In the genomic region with DNA sequence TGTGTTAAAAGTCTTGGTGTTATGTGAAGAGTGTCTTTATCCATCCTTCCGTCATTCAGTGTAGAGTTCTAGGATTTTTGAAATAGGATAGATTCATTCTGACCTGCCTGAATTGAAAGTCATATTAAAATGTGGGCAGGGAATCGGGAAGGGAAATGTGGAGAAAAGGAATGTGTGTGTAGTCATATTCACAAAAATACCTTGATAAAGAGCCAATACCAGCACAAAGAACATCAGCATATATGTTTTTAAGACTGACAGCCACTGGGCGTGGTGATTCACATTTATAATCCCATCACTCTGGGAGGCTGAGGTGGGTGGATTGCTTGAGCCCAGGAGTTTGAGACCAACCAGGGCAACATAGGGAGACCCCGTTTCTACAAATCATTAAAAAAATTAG, we compare ENCODE assay signal across 23 cellular contexts.
A peak's percentile ranks its signal among the peaks of the same experiment; 100 is the strongest.
DNase-seq lines count a peak whose midpoint lies in the region; ATAC-seq and TF ChIP-seq lines count a peak whose summit lies in the region.
"Had no signal": no experiment of that assay in that cellular context is flagged by ENCODE, and none has a peak within 500 bp of the region (broad histone marks: within the 10 kb centered on the region; RNA-seq: fewer than 3 reads in every experiment).

No MANE protein-coding gene starts in this region.

- ATAC-seq in HG03280 (IDR thresholded peaks at IDR 0.05; ENCODE audit: unreplicated experiment) = no peak
- no peak for ATAC-seq in stimulated activated effector memory CD8-positive, alpha-beta T cell treated with anti-CD3 and anti-CD28 coated beads, Interleukin-12 subunit alpha, Interleukin-12 subunit beta, amount 100 ng/mL, for 72 hours
- no peak for ATAC-seq in HG03039 (IDR thresholded peaks at IDR 0.05; ENCODE audit: unreplicated experiment)
- ATAC-seq: body of pancreas had no signal

- H3K4me3 ChIP-seq in cardiac fibroblast (replicated peaks in 1 of 2; ENCODE audit: low read depth in 2 of 2, low read length in 2 of 2) (no peak overlapping the region), osteoblast (ENCODE audit: insufficient read depth, low read length) (peak overlapping the region; percentile 36), coronary artery (no peak overlapping the region)
- H3K4me3 ChIP-seq: body of pancreas, dorsolateral prefrontal cortex, esophagus muscularis mucosa, GM12878 had no signal

- H3K4me1 ChIP-seq in osteoblast (ENCODE audit: insufficient read depth, low read length) = peaks cover 38% of the 10 kb centered on the region
- H3K4me1 ChIP-seq: body of pancreas had no signal

- H3K36me3 Mint-ChIP-seq in stimulated activated effector memory CD8-positive, alpha-beta T cell treated with anti-CD3 and anti-CD28 coated beads, Interleukin-12 subunit alpha, Interleukin-12 subunit beta, amount 100 ng/mL, for 72 hours = no peaks in the 10 kb centered on the region

- no peaks in the 10 kb centered on the region for H3K27me3 ChIP-seq in osteoblast (ENCODE audit: insufficient read depth, low read length)
- H3K27me3 ChIP-seq: body of pancreas, dorsolateral prefrontal cortex, esophagus muscularis mucosa had no signal

- H4K20me1 ChIP-seq in osteoblast (ENCODE audit: insufficient read depth, low read length) = no peaks in the 10 kb centered on the region

- no peaks in the 10 kb centered on the region for H3K36me3 ChIP-seq in osteoblast (ENCODE audit: insufficient read depth, low read length)
- H3K36me3 ChIP-seq: esophagus muscularis mucosa had no signal

- TF ChIP-seq CTCF in cardiac fibroblast (IDR thresholded peaks at IDR 0.05; ENCODE audit: low read depth, low read length) = no peak
- TF ChIP-seq CTCF in osteoblast (IDR thresholded peaks at IDR 0.05; ENCODE audit: extremely low read depth, low read depth, low read length) = no peak
- TF ChIP-seq CTCF in coronary artery (IDR thresholded peaks at IDR 0.05) = no peak

- no peak overlapping the region for H3K27ac Mint-ChIP-seq in stimulated activated effector memory CD8-positive, alpha-beta T cell treated with anti-CD3 and anti-CD28 coated beads, Interleukin-12 subunit alpha, Interleukin-12 subunit beta, amount 100 ng/mL, for 72 hours
- H3K27ac Mint-ChIP-seq: activated CD8-positive, alpha-beta T cell treated with anti-CD3 and anti-CD28 coated beads for 36 hours; activated naive CD4-positive, alpha-beta T cell treated with anti-CD3 and anti-CD28 coated beads, Interleukin-2, amount 10 ng/mL, durations not matched to agents 7 days and 5 days; activated T-cell treated with anti-CD3 and anti-CD28 coated beads, Interleukin-2, amount 50 U/mL, for 24 hours; nephron progenitor cell; progenitor cell of endocrine pancreas; T-helper 1 cell treated with Interleukin-12 subunit alpha and Interleukin-12 subunit beta and Interleukin-4 antibody, amounts not matched to agents 30 μg/mL and 1 μg/mL, for 36 hours had no signal

- no peak overlapping the region for H2AFZ ChIP-seq in osteoblast (ENCODE audit: low read length)

- DNase-seq in HCEC 1CT = peak; percentile 59
- DNase-seq in RPMI7951 (ENCODE audit: low read depth) = peak; percentile 47
- DNase-seq in cardiac fibroblast (ENCODE audit: low read depth in 2 of 2) = peak; percentile 21 to 55
- no peak for DNase-seq in osteoblast (ENCODE audit: insufficient read length, low spot score, missing footprints)
- no peak for DNase-seq in coronary artery (ENCODE audit: low spot score)
- no peak for DNase-seq in stimulated activated effector memory CD8-positive, alpha-beta T cell treated with anti-CD3 and anti-CD28 coated beads, Interleukin-12 subunit alpha, Interleukin-12 subunit beta, amount 100 ng/mL, for 72 hours (ENCODE audit: low spot score in 2 of 2)
- DNase-seq: activated CD8-positive, alpha-beta T cell treated with anti-CD3 and anti-CD28 coated beads for 36 hours; activated naive CD4-positive, alpha-beta T cell treated with anti-CD3 and anti-CD28 coated beads, Interleukin-2, amount 10 ng/mL, durations not matched to agents 7 days and 5 days; activated T-cell treated with anti-CD3 and anti-CD28 coated beads, Interleukin-2, amount 50 U/mL, for 24 hours; body of pancreas; dorsolateral prefrontal cortex; GDM1; MM.1S; NCI-H1694 treated with DMSO at 0.1 percent for 48 hours; NCI-H345; nephron progenitor cell; NK-92 treated with Interleukin-12 subunit alpha and Interleukin-12 subunit beta, amount 100 ng/mL, for 24 hours had no signal

- no peaks in the 10 kb centered on the region for H3K9me3 ChIP-seq in osteoblast (ENCODE audit: low read depth, low read length)
- H3K9me3 ChIP-seq: body of pancreas, esophagus muscularis mucosa had no signal

- H3K27ac ChIP-seq in osteoblast (ENCODE audit: low read depth, low read length) (peak overlapping the region; percentile 76), coronary artery (no peak overlapping the region)
- H3K27ac ChIP-seq: body of pancreas, dorsolateral prefrontal cortex, esophagus muscularis mucosa had no signal

- no peaks in the 10 kb centered on the region for H3K4me1 Mint-ChIP-seq in stimulated activated effector memory CD8-positive, alpha-beta T cell treated with anti-CD3 and anti-CD28 coated beads, Interleukin-12 subunit alpha, Interleukin-12 subunit beta, amount 100 ng/mL, for 72 hours
- H3K4me1 Mint-ChIP-seq: activated naive CD4-positive, alpha-beta T cell treated with anti-CD3 and anti-CD28 coated beads, Interleukin-2, amount 10 ng/mL, durations not matched to agents 7 days and 5 days had no signal

- H3K4me2 ChIP-seq in osteoblast (ENCODE audit: insufficient read depth, low read length) = peak overlapping the region; percentile 63

- no peak overlapping the region for H3K4me3 Mint-ChIP-seq in stimulated activated effector memory CD8-positive, alpha-beta T cell treated with anti-CD3 and anti-CD28 coated beads, Interleukin-12 subunit alpha, Interleukin-12 subunit beta, amount 100 ng/mL, for 72 hours
- H3K4me3 Mint-ChIP-seq: activated CD8-positive, alpha-beta T cell treated with anti-CD3 and anti-CD28 coated beads for 36 hours; activated naive CD4-positive, alpha-beta T cell treated with anti-CD3 and anti-CD28 coated beads, Interleukin-2, amount 10 ng/mL, durations not matched to agents 7 days and 5 days; activated T-cell treated with anti-CD3 and anti-CD28 coated beads, Interleukin-2, amount 50 U/mL, for 24 hours; nephron progenitor cell; T-helper 1 cell treated with Interleukin-12 subunit alpha and Interleukin-12 subunit beta and Interleukin-4 antibody, amounts not matched to agents 30 μg/mL and 1 μg/mL, for 36 hours had no signal

- H3K9me3 Mint-ChIP-seq in stimulated activated effector memory CD8-positive, alpha-beta T cell treated with anti-CD3 and anti-CD28 coated beads, Interleukin-12 subunit alpha, Interleukin-12 subunit beta, amount 100 ng/mL, for 72 hours = no peaks in the 10 kb centered on the region
- H3K9me3 Mint-ChIP-seq: activated CD8-positive, alpha-beta T cell treated with anti-CD3 and anti-CD28 coated beads for 36 hours; activated naive CD4-positive, alpha-beta T cell treated with anti-CD3 and anti-CD28 coated beads, Interleukin-2, amount 10 ng/mL, durations not matched to agents 7 days and 5 days; activated T-cell treated with anti-CD3 and anti-CD28 coated beads, Interleukin-2, amount 50 U/mL, for 24 hours; nephron progenitor cell; T-helper 1 cell treated with Interleukin-12 subunit alpha and Interleukin-12 subunit beta and Interleukin-4 antibody, amounts not matched to agents 30 μg/mL and 1 μg/mL, for 36 hours had no signal

- no peaks in the 10 kb centered on the region for H3K79me2 ChIP-seq in osteoblast (ENCODE audit: insufficient read depth, low read length)

Comparison
In these comparisons a context has a peak if more than half of its experiments do, and no peak if none do; other contexts are left out.
1. DNase-seq: peak in HCEC 1CT (single experiment), RPMI7951 (single experiment) and cardiac fibroblast (2 of 2); none in osteoblast (single experiment), coronary artery (single experiment) and stimulated activated effector memory CD8-positive, alpha-beta T cell treated with anti-CD3 and anti-CD28 coated beads, Interleukin-12 subunit alpha, Interleukin-12 subunit beta, amount 100 ng/mL, for 72 hours (0 of 2).